23 cellular contexts compared by ENCODE assay signal in genomic region chr6:161511455-161512159, GRCh38.
"Had no signal": no experiment of that assay in that cellular context is flagged by ENCODE, and none has a peak within 500 bp of the region (broad histone marks: within the 10 kb centered on the region; RNA-seq: fewer than 3 reads in every experiment).

No MANE protein-coding gene starts in this region.

- H3K4me3 ChIP-seq: ascending aorta, esophagus muscularis mucosa, ovary, stomach, tibial artery, upper lobe of right lung had no signal

- H3K9me3 ChIP-seq: ascending aorta, esophagus muscularis mucosa, ovary, stomach, tibial artery, upper lobe of right lung had no signal

- H3K27me3 ChIP-seq: ascending aorta, brain microvascular endothelial cell, esophagus muscularis mucosa, foreskin keratinocyte, ovary, stomach, tibial artery, upper lobe of right lung had no signal

- H3K27ac ChIP-seq: ascending aorta, brain microvascular endothelial cell, esophagus muscularis mucosa, foreskin keratinocyte, ovary, stomach, tibial artery, upper lobe of right lung had no signal

- H3K36me3 ChIP-seq: ascending aorta, brain microvascular endothelial cell, esophagus muscularis mucosa, ovary, stomach, tibial artery, upper lobe of right lung had no signal

- DNase-seq: activated CD4-positive, alpha-beta memory T cell treated with anti-CD3 and anti-CD28 coated beads, Interleukin-2, amount 10 ng/mL, durations not matched to agents 7 days and 5 days; activated CD4-positive, alpha-beta T cell treated with anti-CD3 and anti-CD28 coated beads, Interleukin-2, amount 10 ng/mL, durations not matched to agents 24 days and 14 days; activated CD4-positive, CD25-positive, alpha-beta regulatory T cell treated with anti-CD3 and anti-CD28 coated beads, Interleukin-2, amount 50 U/mL, for 72 hours; activated CD8-positive, alpha-beta memory T cell treated with anti-CD3 and anti-CD28 coated beads, Interleukin-2, amount 50 U/mL, for 48 hours; activated gamma-delta T cell; activated naive CD4-positive, alpha-beta T cell treated with anti-CD3 and anti-CD28 coated beads, Interleukin-2, amount 10 ng/mL, durations not matched to agents 7 days and 5 days; activated naive CD8-positive, alpha-beta T cell treated with anti-CD3 and anti-CD28 coated beads, Interleukin-2, amount 10 ng/mL, durations not matched to agents 7 days and 5 days; activated T-cell treated with anti-CD3 and anti-CD28 coated beads, Interleukin-2, amount 50 U/mL, for 24 hours; brain microvascular endothelial cell; foreskin keratinocyte; kidney glomerular epithelial cell; left ventricle myocardium superior; nephron progenitor cell; ovary; stimulated activated CD4-positive, alpha-beta T cell treated with anti-CD3 and anti-CD28 coated beads, Interleukin-15, amount 100 ng/mL, for 24 hours; stimulated activated CD4-positive, alpha-beta T cell treated with anti-CD3 and anti-CD28 coated beads, Interleukin-2, amount 100 ng/mL, for 24 hours; stimulated activated naive B cell treated with anti-CD40 and anti-IgM and Interleukin-4, amounts not matched to agents 10 μg/mL and 1 μg/mL and 100 μg/mL, for 72 hours; stomach; T-helper 2 cell; tibial artery; upper lobe of right lung had no signal

- ATAC-seq: foreskin keratinocyte; left ventricle myocardium superior; stimulated activated naive B cell treated with anti-CD40 and anti-IgM and Interleukin-4, amounts not matched to agents 10 μg/mL and 1 μg/mL and 100 μg/mL, for 72 hours; upper lobe of right lung had no signal

- H3K4me1 ChIP-seq: ascending aorta, esophagus muscularis mucosa, foreskin keratinocyte, stomach, tibial artery, upper lobe of right lung had no signal
